15 cellular contexts compared by ENCODE assay signal in the genomic region with DNA sequence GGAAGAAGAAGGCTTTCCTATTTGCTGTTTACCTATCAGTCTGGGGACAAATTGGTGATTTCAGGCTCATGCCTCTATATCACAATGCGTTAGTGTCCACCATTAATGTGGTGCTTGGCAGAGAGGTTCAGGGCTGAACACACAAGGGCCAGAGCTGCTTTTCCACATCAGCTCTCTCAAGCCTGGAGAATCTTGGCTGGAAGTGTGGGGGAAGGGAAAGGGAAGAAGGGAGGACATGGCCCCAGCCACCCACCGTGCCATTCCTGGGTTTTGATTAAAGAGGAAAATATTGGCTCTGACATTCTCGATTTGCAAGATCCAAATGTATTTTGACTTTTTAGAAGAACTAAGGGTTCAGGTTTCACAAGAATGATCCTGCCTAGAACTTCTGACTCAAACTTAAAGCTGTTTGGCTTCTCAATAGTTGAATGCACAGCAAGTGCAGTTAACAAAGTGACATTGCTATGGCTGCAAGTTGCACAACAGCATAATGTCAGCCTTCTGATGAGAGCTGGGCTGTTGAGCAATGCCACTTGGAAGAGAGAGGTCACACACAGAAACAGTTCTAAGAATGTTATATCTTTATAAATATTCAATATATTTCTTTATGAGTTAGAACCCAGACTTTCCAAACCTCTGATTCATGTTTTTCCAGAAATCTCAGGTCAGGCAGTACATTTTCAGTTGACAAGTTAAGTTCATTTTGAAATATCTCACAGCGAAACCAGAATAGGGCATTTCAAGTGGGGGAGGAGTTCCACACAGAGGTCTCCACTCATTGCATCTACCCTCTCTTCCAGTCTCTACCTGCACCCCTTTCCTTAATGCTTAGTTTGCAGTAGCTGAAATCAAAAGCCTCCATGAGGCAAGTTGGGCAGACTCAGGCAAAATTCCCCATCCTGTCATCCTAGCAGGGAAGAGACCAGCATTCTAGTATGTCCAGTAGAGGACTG. TPM values are rescaled to one million over a fixed set of nuclear protein-coding genes. Genes with fewer than 3 reads are reported as not detected.
DNase-seq lines count a peak whose midpoint lies in the region; ATAC-seq and TF ChIP-seq lines count a peak whose summit lies in the region.
"Had no signal": no experiment of that assay in that cellular context is flagged by ENCODE, and none has a peak within 500 bp of the region (broad histone marks: within the 10 kb centered on the region; RNA-seq: fewer than 3 reads in every experiment).

No MANE protein-coding gene starts in this region.

- intact Hi-C loops in esophagus muscularis mucosa (cut with DNase I) (no loop called here), uterus (cut with DNase I; ENCODE audit: low total_unique reads) (no loop called here)

- peak; percentile 84 for DNase-seq in NB4 (ENCODE audit: low read depth)
- DNase-seq in esophagus muscularis mucosa (ENCODE audit: extremely low spot score) = no peak
- DNase-seq in lung (ENCODE audit: low spot score) = peak; percentile 62
- DNase-seq in uterus = peak; percentile 55 to 76
- no peak for DNase-seq in activated naive CD4-positive, alpha-beta T cell (lab: John Stamatoyannopoulos, UW)
- no peak for DNase-seq in DMS53 (lab: John Stamatoyannopoulos, UW)
- DNase-seq: activated CD4-positive, alpha-beta memory T cell treated with anti-CD3 and anti-CD28 coated beads for 36 hours; activated naive CD4-positive, alpha-beta T cell treated with Interleukin-2 at 50 U/mL for 16 hours; Calu3; central memory CD4-positive, alpha-beta T cell; Kasumi-1; NCI-H2171; PC-3 had no signal

- peak; percentile 62 for ATAC-seq in lung (ENCODE audit: insufficient read depth, low FRiP score)
- ATAC-seq in GM21515 (IDR thresholded peaks at IDR 0.05; ENCODE audit: unreplicated experiment) = no peak
- ATAC-seq: PC-3 had no signal

- no peak for TF ChIP-seq CTCF in NB4 (IDR thresholded peaks at IDR 0.05; ENCODE audit: low read depth, low read length)
- TF ChIP-seq CTCF in esophagus muscularis mucosa (IDR thresholded peaks at IDR 0.05) = no peak
- no peak for TF ChIP-seq CTCF in lung (IDR thresholded peaks at IDR 0.05; ENCODE audit: control extremely low read depth, extremely low read depth)
- TF ChIP-seq CTCF in uterus (IDR thresholded peaks at IDR 0.05) = no peak

- H3K4me3 ChIP-seq in NB4 (ENCODE audit: low read depth, low read length) (no peak overlapping the region), esophagus muscularis mucosa (no peak overlapping the region), lung (no peak overlapping the region), uterus (no peak overlapping the region)
- H3K4me3 ChIP-seq: suprapubic skin had no signal

- H3K36me3 ChIP-seq in esophagus muscularis mucosa (no peaks in the 10 kb centered on the region), lung (ENCODE audit: control insufficient read depth in 2 of 2, insufficient read depth in 2 of 2, low read length in 2 of 2) (no peaks in the 10 kb centered on the region), uterus (no peaks in the 10 kb centered on the region)
- H3K36me3 ChIP-seq: suprapubic skin had no signal

- 64% methylated on average over 4 of the region's 4 CpGs for WGBS in esophagus muscularis mucosa
- WGBS in lung, 2 donors = 65 to 82% methylated on average over 4 of the region's 4 CpGs

- TF ChIP-seq POLR2A in NB4 (IDR thresholded peaks at IDR 0.05; ENCODE audit: extremely low read depth, insufficient read length) (no peak), esophagus muscularis mucosa (IDR thresholded peaks at IDR 0.05; ENCODE audit: low read depth) (no peak), uterus (IDR thresholded peaks at IDR 0.05) (no peak)

- H3K27me3 ChIP-seq in esophagus muscularis mucosa (no peaks in the 10 kb centered on the region), lung (ENCODE audit: control insufficient read depth, insufficient read depth) (no peaks in the 10 kb centered on the region), uterus (no peaks in the 10 kb centered on the region)
- H3K27me3 ChIP-seq: suprapubic skin had no signal

- peak overlapping the region in 3 of 4 donors; percentile 4 to 27 (median 12) for H3K27ac ChIP-seq in esophagus muscularis mucosa (replicated peaks in 1 of 4)
- peak overlapping the region in 1 of 2 donors; percentile 63 for H3K27ac ChIP-seq in lung (ENCODE audit: low read depth in 1 of 2, low read length in 1 of 2)
- peak overlapping the region in 1 of 2 donors; percentile 56 for H3K27ac ChIP-seq in uterus
- H3K27ac ChIP-seq: suprapubic skin had no signal

- H3K9me3 ChIP-seq in esophagus muscularis mucosa = no peaks in the 10 kb centered on the region
- H3K9me3 ChIP-seq in lung (ENCODE audit: control insufficient read depth in 2 of 2, insufficient read depth in 1 of 2, low read length in 1 of 2) = no peaks in the 10 kb centered on the region
- H3K9me3 ChIP-seq in uterus = no peaks in the 10 kb centered on the region
- H3K9me3 ChIP-seq: suprapubic skin had no signal

- peaks cover 0 to 5% (median 0%) of the 10 kb centered on the region in 4 donors for H3K4me1 ChIP-seq in esophagus muscularis mucosa
- no peaks in the 10 kb centered on the region for H3K4me1 ChIP-seq in lung (ENCODE audit: control insufficient read depth in 2 of 2, insufficient read depth in 2 of 2, low read length in 2 of 2)
- H3K4me1 ChIP-seq in uterus = no peaks in the 10 kb centered on the region
- H3K4me1 ChIP-seq: suprapubic skin had no signal

- TF ChIP-seq EP300 in esophagus muscularis mucosa (IDR thresholded peaks at IDR 0.05) = no peak

RNA-seq across cellular contexts. Expression of a gene that starts 25.3 kb away (rescaled TPM):
- total RNA-seq in esophagus muscularis mucosa = 10 to 100 TPM; 15.4 to 79.4 (median 45.3) TPM
- total RNA-seq in lung = 10 to 100 TPM in 1 of 2 donors, 1 to 10 TPM in 1; 9.5 to 60.7 TPM
- 10 to 100 TPM in 1 of 2 donors, 1 to 10 TPM in 1; 5.0 to 11.4 TPM for polyA plus RNA-seq in lung
- total RNA-seq in uterus = 100 to 1,000 TPM in 1 of 4 donors, 10 to 100 TPM in 2, 1 to 10 TPM in 1; 3.6 to 161 (median 33.9) TPM
- total RNA-seq: activated CD4-positive, alpha-beta memory T cell treated with anti-CD3 and anti-CD28 coated beads for 36 hours; Calu3; PC-3 had no signal

Comparison
In these comparisons a context has a peak if more than half of its experiments do, and no peak if none do; other contexts are left out.
1. DNase-seq: peak in NB4 (single experiment), lung (single experiment) and uterus (2 of 2); none in esophagus muscularis mucosa (single experiment), activated naive CD4-positive, alpha-beta T cell (0 of 4) and DMS53 (single experiment).